ENCODE assay signal across 23 cellular contexts in the genomic region with DNA sequence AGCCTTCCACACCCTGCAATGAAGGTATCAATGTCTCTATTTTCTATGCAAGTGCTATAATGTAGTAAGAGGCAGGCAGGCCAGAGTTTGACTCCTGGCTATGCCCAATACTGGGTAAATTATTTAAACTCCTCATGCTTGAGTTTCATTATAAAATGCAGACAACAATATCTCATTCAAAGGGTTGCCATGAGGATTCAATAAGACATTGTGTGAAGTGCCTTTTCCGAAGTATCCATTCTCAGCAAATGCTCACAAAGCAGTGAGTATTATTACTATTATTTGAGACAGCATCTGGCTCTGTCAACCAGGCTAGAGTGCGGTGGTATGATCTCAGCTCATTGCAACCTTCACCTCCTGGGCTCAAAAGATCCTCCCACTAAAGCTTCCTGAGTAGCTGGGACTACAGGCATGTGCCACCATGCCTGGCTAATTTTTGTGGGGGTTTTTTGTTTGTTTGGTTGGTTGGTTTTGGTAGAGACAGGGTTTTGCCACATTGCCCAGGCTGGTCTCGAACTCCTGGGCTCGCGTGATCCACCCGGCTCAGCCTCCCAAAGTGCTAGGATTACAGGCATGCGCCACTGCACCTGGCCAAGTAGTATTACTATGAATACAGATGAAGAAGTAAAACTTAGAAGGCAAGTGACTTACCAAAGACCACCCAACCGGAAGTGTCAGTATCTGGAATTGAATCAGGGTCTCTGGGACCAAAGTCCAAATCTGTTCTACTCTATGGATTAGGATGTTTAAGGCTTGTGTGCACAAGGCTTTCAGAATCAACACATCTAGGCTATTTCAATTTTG. TPM values are rescaled to one million over a fixed set of nuclear protein-coding genes. Genes with fewer than 3 reads are reported as not detected.
DNase-seq lines count a peak whose midpoint lies in the region; ATAC-seq and TF ChIP-seq lines count a peak whose summit lies in the region.
"Had no signal": no experiment of that assay in that cellular context is flagged by ENCODE, and none has a peak within 500 bp of the region (broad histone marks: within the 10 kb centered on the region; RNA-seq: fewer than 3 reads in every experiment).

No MANE protein-coding gene starts in this region.

- intact Hi-C loops in testis (cut with DNase I; ENCODE audit: low total_unique reads): no loop called here

- H3K4me1 Mint-ChIP-seq in T-helper 1 cell treated with Interleukin-12 subunit alpha and Interleukin-12 subunit beta and Interleukin-4 antibody, amounts not matched to agents 30 μg/mL and 1 μg/mL, for 36 hours (ENCODE audit: low read depth): peaks cover 78% of the 10 kb centered on the region
- peaks cover 69% of the 10 kb centered on the region for H3K4me1 Mint-ChIP-seq in T-helper 17 cell
- H3K4me1 Mint-ChIP-seq in stimulated activated memory B cell treated with anti-CD40 and anti-IgM and Interleukin-4, amounts not matched to agents 10 μg/mL and 1 μg/mL and 100 μg/mL, for 72 hours: peaks cover 88% of the 10 kb centered on the region

- H3K36me3 Mint-ChIP-seq in T-helper 1 cell treated with Interleukin-12 subunit alpha and Interleukin-12 subunit beta and Interleukin-4 antibody, amounts not matched to agents 30 μg/mL and 1 μg/mL, for 36 hours (ENCODE audit: low read depth): peaks cover 75% of the 10 kb centered on the region
- H3K36me3 Mint-ChIP-seq in T-helper 17 cell (ENCODE audit: low read depth): peaks cover 10% of the 10 kb centered on the region
- H3K36me3 Mint-ChIP-seq in stimulated activated memory B cell treated with anti-CD40 and anti-IgM and Interleukin-4, amounts not matched to agents 10 μg/mL and 1 μg/mL and 100 μg/mL, for 72 hours: peaks cover 30% of the 10 kb centered on the region

- peak overlapping the region; percentile 25 for H3K4me3 Mint-ChIP-seq in T-helper 1 cell treated with Interleukin-12 subunit alpha and Interleukin-12 subunit beta and Interleukin-4 antibody, amounts not matched to agents 30 μg/mL and 1 μg/mL, for 36 hours
- peak overlapping the region; percentile 45 for H3K4me3 Mint-ChIP-seq in T-helper 17 cell
- H3K4me3 Mint-ChIP-seq in stimulated activated memory B cell treated with anti-CD40 and anti-IgM and Interleukin-4, amounts not matched to agents 10 μg/mL and 1 μg/mL and 100 μg/mL, for 72 hours: peak overlapping the region; percentile 23
- H3K4me3 Mint-ChIP-seq: H9 had no signal

- no peak for DNase-seq in T-helper 1 cell
- no peak for DNase-seq in T-helper 17 cell
- DNase-seq in foreskin melanocyte: peak; percentile 52
- DNase-seq in activated T-cell treated with anti-CD3 and anti-CD28 coated beads, Interleukin-2, amount 50 U/mL, for 1 hour: no peak
- no peak for DNase-seq in testis
- DNase-seq in activated CD4-positive, CD25-positive, alpha-beta regulatory T cell (lab: John Stamatoyannopoulos, UW): no peak
- DNase-seq: activated effector memory CD4-positive, alpha-beta T cell treated with anti-CD3 and anti-CD28 coated beads, Interleukin-2, amount 50 U/mL, for 16 hours; aorta; foreskin keratinocyte; H9; left cardiac atrium; mucosa of descending colon; NCI-H1105; NCI-H748 treated with DMSO at 0.1 percent for 48 hours; thyroid gland had no signal

- whole genome bisulfite sequencing in testis, 2 donors: 95 to 96% methylated on average over 8 of the region's 8 CpGs

- H3K27me3 Mint-ChIP-seq in T-helper 1 cell treated with Interleukin-12 subunit alpha and Interleukin-12 subunit beta and Interleukin-4 antibody, amounts not matched to agents 30 μg/mL and 1 μg/mL, for 36 hours (ENCODE audit: low read depth): no peaks in the 10 kb centered on the region
- no peaks in the 10 kb centered on the region for H3K27me3 Mint-ChIP-seq in T-helper 17 cell
- no peaks in the 10 kb centered on the region for H3K27me3 Mint-ChIP-seq in stimulated activated memory B cell treated with anti-CD40 and anti-IgM and Interleukin-4, amounts not matched to agents 10 μg/mL and 1 μg/mL and 100 μg/mL, for 72 hours

- H3K9me3 ChIP-seq in T-helper 17 cell (ENCODE audit: control insufficient read depth, low read length, poor library complexity, severe bottlenecking) (no peaks in the 10 kb centered on the region), testis (no peaks in the 10 kb centered on the region)
- H3K9me3 ChIP-seq: mucosa of descending colon, thyroid gland had no signal

- H3K36me3 ChIP-seq in testis (ENCODE audit: low read depth, missing control alignments): no peaks in the 10 kb centered on the region
- H3K36me3 ChIP-seq: thyroid gland had no signal

- H3K27me3 ChIP-seq in testis: no peaks in the 10 kb centered on the region
- H3K27me3 ChIP-seq: BLaER1 treated with 17β-estradiol and CSF1 and Interleukin-3, amounts not matched to agents 10 nM and 100 nM; foreskin keratinocyte; thyroid gland had no signal

- H3K27ac ChIP-seq in testis: no peak overlapping the region
- H3K27ac ChIP-seq: 22Rv1; BLaER1 treated with 17β-estradiol and CSF1 and Interleukin-3, amounts not matched to agents 10 nM and 100 nM; foreskin keratinocyte; KMS-11; parathyroid adenoma had no signal

- no peaks in the 10 kb centered on the region for H3K9me3 Mint-ChIP-seq in T-helper 1 cell treated with Interleukin-12 subunit alpha and Interleukin-12 subunit beta and Interleukin-4 antibody, amounts not matched to agents 30 μg/mL and 1 μg/mL, for 36 hours
- no peaks in the 10 kb centered on the region for H3K9me3 Mint-ChIP-seq in stimulated activated memory B cell treated with anti-CD40 and anti-IgM and Interleukin-4, amounts not matched to agents 10 μg/mL and 1 μg/mL and 100 μg/mL, for 72 hours
- H3K9me3 Mint-ChIP-seq: H9 had no signal

- no peak for TF ChIP-seq POLR2A in testis (IDR thresholded peaks at IDR 0.05)

- H3K4me3 ChIP-seq in testis: no peak overlapping the region
- H3K4me3 ChIP-seq: BLaER1 treated with 17β-estradiol and CSF1 and Interleukin-3, amounts not matched to agents 10 nM and 100 nM; mucosa of descending colon; skin epidermis; thyroid gland had no signal

- ATAC-seq in T-helper 17 cell: no peak
- ATAC-seq in stimulated activated memory B cell treated with anti-CD40 and anti-IgM and Interleukin-4, amounts not matched to agents 10 μg/mL and 1 μg/mL and 100 μg/mL, for 72 hours: peak; percentile 51
- ATAC-seq: foreskin keratinocyte, left cardiac atrium, mucosa of descending colon, Panc1 had no signal

- H3K4me1 ChIP-seq in testis: no peaks in the 10 kb centered on the region
- H3K4me1 ChIP-seq: parathyroid adenoma had no signal

- TF ChIP-seq CTCF in testis (IDR thresholded peaks at IDR 0.05): no peak

- H3K27ac Mint-ChIP-seq in T-helper 1 cell treated with Interleukin-12 subunit alpha and Interleukin-12 subunit beta and Interleukin-4 antibody, amounts not matched to agents 30 μg/mL and 1 μg/mL, for 36 hours: no peak overlapping the region
- H3K27ac Mint-ChIP-seq in T-helper 17 cell: peak overlapping the region; percentile 98
- peak overlapping the region; percentile 78 for H3K27ac Mint-ChIP-seq in stimulated activated memory B cell treated with anti-CD40 and anti-IgM and Interleukin-4, amounts not matched to agents 10 μg/mL and 1 μg/mL and 100 μg/mL, for 72 hours

RNA-seq across cellular contexts. Expression of a gene that starts 18.8 kb away (rescaled TPM):
- total RNA-seq in T-helper 17 cell (100 to 1,000 TPM; 130 to 140 TPM), testis (1 to 10 TPM; 4.5 to 4.9 TPM)
- 3.1 TPM for polyA plus RNA-seq in testis (ENCODE audit: insufficient read depth, low read depth, low replicate concordance)

Comparison
In these comparisons a context has a peak if more than half of its experiments do, and no peak if none do; other contexts are left out.
1. RNA of a gene that starts 18.8 kb away (total RNA-seq): 130 to 140 TPM in T-helper 17 cell; 4.5 to 4.9 TPM in testis; every median in the first group is over 10 times any median in the second.
2. Peak in every context shown above with its lines, with median percentiles within 50 percentile points of each other: H3K4me3 Mint-ChIP-seq.